18 cellular contexts compared by ENCODE assay signal in genomic region chr1:182565537-182565936, GRCh38. TPM values are rescaled to one million over a fixed set of nuclear protein-coding genes. Genes with fewer than 3 reads are reported as not detected.
DNase-seq lines count a peak whose midpoint lies in the region; ATAC-seq, FAIRE-seq and TF ChIP-seq lines count a peak whose summit lies in the region.
"Had no signal": no experiment of that assay in that cellular context is flagged by ENCODE, and none has a peak within 500 bp of the region (broad histone marks: within the 10 kb centered on the region; RNA-seq: fewer than 3 reads in every experiment).

No MANE protein-coding gene starts in this region.

- H3K4me3 ChIP-seq in GM12878 (no peak overlapping the region), suprapubic skin (no peak overlapping the region)
- H3K4me3 ChIP-seq: HAP-1 had no signal

- intact Hi-C loops in GM12878 (cut with micrococcal nuclease; ENCODE audit: unreplicated experiment) = no loop called here

- FAIRE-seq in D721Med (lab: Jason Lieb, UNC) (peak; percentile 72), GM18507 (lab: Jason Lieb, UNC) (peak; percentile 48), GM12878 (lab: Jason Lieb, UNC) (no peak)
- FAIRE-seq: GM19239, H1 had no signal

- H3K4me2 ChIP-seq in GM12878 (ENCODE audit: control insufficient read depth, insufficient read depth) = no peak overlapping the region

- H3K27me3 ChIP-seq in GM12878 (replicated peaks in 1 of 2; ENCODE audit: control insufficient read depth in 2 of 2, insufficient read depth in 2 of 2, low read length in 1 of 2) = peaks cover 0 to 2% of the 10 kb centered on the region in 2 experiments; a peak in 2 of 4 replicates
- no peaks in the 10 kb centered on the region for H3K27me3 ChIP-seq in suprapubic skin

- 3% methylated on average over 3 of the region's 3 CpGs for WGBS in GM12878 (ENCODE audit: insufficient coverage, insufficient replicate concordance, low lambda C conversion rate, missing lambda C conversion rate)
- 90% methylated on average over 3 of the region's 3 CpGs for WGBS in suprapubic skin

- SMC1A ChIA-PET in GM12878 (lab: Charles Lee; ENCODE audit: uncharacterized antibody, unreplicated experiment) = interaction anchor here (1.6 kb wide), 1 partner anchor 78 kb away, joined by 4 read pairs; no protein-coding TSS in a partner anchor

- ATAC-seq in GM12878 = peak; percentile 62
- no peak for ATAC-seq in naive thymus-derived CD8-positive, alpha-beta T cell

- H3K4me3 Mint-ChIP-seq in naive thymus-derived CD8-positive, alpha-beta T cell = no peak overlapping the region
- H3K4me3 Mint-ChIP-seq: B cell; CD4-positive, alpha-beta T cell; IgD-negative memory B cell had no signal

- no peak overlapping the region for H3K9ac ChIP-seq in GM12878 (ENCODE audit: control insufficient read depth, insufficient read depth, low read length)

- H4K20me1 ChIP-seq in GM12878 (ENCODE audit: control insufficient read depth, insufficient read depth) = no peaks in the 10 kb centered on the region

- no peak for TF ChIP-seq EP300 in GM12878 (IDR thresholded peaks at IDR 0.05; ENCODE audit: borderline replicate concordance in 1 of 2, control insufficient read depth in 1 of 2, low read depth in 2 of 2, low read length in 2 of 2)
- no peak for TF ChIP-seq EP300 in suprapubic skin (IDR thresholded peaks at IDR 0.05)

- no peaks in the 10 kb centered on the region for H3K4me1 Mint-ChIP-seq in naive thymus-derived CD8-positive, alpha-beta T cell

- peaks cover 14% of the 10 kb centered on the region for H3K4me1 ChIP-seq in GM12878 (ENCODE audit: control insufficient read depth, insufficient read depth, low read length)
- no peaks in the 10 kb centered on the region for H3K4me1 ChIP-seq in suprapubic skin
- H3K4me1 ChIP-seq: HAP-1 had no signal

- H3K9me3 ChIP-seq in GM12878 (replicated peaks; ENCODE audit: control insufficient read depth, insufficient read depth, low read length) (no peaks in the 10 kb centered on the region; the same call in 2 of the 3 replicates), suprapubic skin (no peaks in the 10 kb centered on the region)
- H3K9me3 ChIP-seq: HAP-1 had no signal

- H3K36me3 ChIP-seq in GM12878 (ENCODE audit: control insufficient read depth in 2 of 2, insufficient read depth in 2 of 2, low read length in 1 of 2) = no peaks in the 10 kb centered on the region
- H3K36me3 ChIP-seq in suprapubic skin = no peaks in the 10 kb centered on the region
- H3K36me3 ChIP-seq: HAP-1 had no signal

- RAD21 ChIA-PET in GM12878 (lab: Charles Lee; ENCODE audit: unreplicated experiment) = no interaction called here

- CTCF ChIA-PET in GM12878 (lab: Yijun Ruan, JAX) = interaction anchor here (1.6 to 1.8 kb wide), 2 partner anchors 9 to 217 kb away, joined by 3 to 5 read pairs; no protein-coding TSS in a partner anchor

- in situ Hi-C loops in GM12878 (cut with MboI) = no loop called here

- peaks cover 0 to 5% (median 0%) of the 10 kb centered on the region in 3 donors for H3K36me3 Mint-ChIP-seq in naive thymus-derived CD8-positive, alpha-beta T cell

- TF ChIP-seq POLR2A in GM12878 (IDR thresholded peaks at IDR 0.05; ENCODE audit: low read depth, low read length) (no peak), suprapubic skin (IDR thresholded peaks at IDR 0.05) (no peak)

- no peak overlapping the region for H3K27ac ChIP-seq in GM12878 (ENCODE audit: control insufficient read depth, insufficient read depth)
- no peak overlapping the region for H3K27ac ChIP-seq in suprapubic skin

- no TSS peak for BruUV-seq in GM12878 (replicated peaks; lab: Mats Ljungman, UMichigan)

- TF ChIP-seq RAD21 in GM12878 (IDR thresholded peaks at IDR 0.05; ENCODE audit: insufficient read depth, low read depth, low read length) = no peak

- no peaks in the 10 kb centered on the region for H3K9me3 Mint-ChIP-seq in naive thymus-derived CD8-positive, alpha-beta T cell
- H3K9me3 Mint-ChIP-seq: CD4-positive, alpha-beta T cell had no signal

- peaks cover 0 to 1% (median 0%) of the 10 kb centered on the region in 5 donors for H3K27me3 Mint-ChIP-seq in naive thymus-derived CD8-positive, alpha-beta T cell
- H3K27me3 Mint-ChIP-seq: B cell; CD4-positive, alpha-beta T cell; IgD-negative memory B cell had no signal

- H2AFZ ChIP-seq in GM12878 (ENCODE audit: control insufficient read depth, low read depth, low read length) = no peak overlapping the region

- H3K27ac Mint-ChIP-seq in naive thymus-derived CD8-positive, alpha-beta T cell = no peak overlapping the region
- H3K27ac Mint-ChIP-seq: B cell; CD4-positive, alpha-beta T cell; IgD-negative memory B cell had no signal

- POLR2A ChIA-PET in GM12878 (lab: Charles Lee) = no interaction called here
- POLR2A ChIA-PET in naive thymus-derived CD8-positive, alpha-beta T cell (lab: Charles Lee) = no interaction called here

- DNase-seq in D721Med (ENCODE audit: insufficient read length, low spot score) (no peak), GM18507 (ENCODE audit: extremely low spot score, insufficient read length, low read depth) (no peak), GM12878 (ENCODE audit: low read depth, low spot score) (no peak), iris pigment epithelial cell (ENCODE audit: low read depth) (peak; percentile 39), suprapubic skin (ENCODE audit: low spot score in 2 of 2) (no peak), pons (ENCODE audit: low spot score) (no peak)
- DNase-seq in naive thymus-derived CD8-positive, alpha-beta T cell = no peak
- DNase-seq: C1 segment of cervical spinal cord; CD4-positive, alpha-beta T cell; COR-L47; DND-41; GF-D8 had no signal

- no peaks in the 10 kb centered on the region for H3K79me2 ChIP-seq in GM12878 (ENCODE audit: control insufficient read depth, insufficient read depth, low read length)

- no peak for TF ChIP-seq CTCF in D721Med (IDR thresholded peaks at IDR 0.05; ENCODE audit: insufficient read depth, missing control alignments)
- TF ChIP-seq CTCF in GM12878 (IDR thresholded peaks at IDR 0.05 in 2 of 3, conservative IDR thresholded peaks at IDR 0.05 in 1 of 3; ENCODE audit: control insufficient read depth in 2 of 3, extremely low read depth in 1 of 3, insufficient read depth in 1 of 3, low read depth in 3 of 3, low read length in 3 of 3) = no peak
- TF ChIP-seq CTCF in suprapubic skin (IDR thresholded peaks at IDR 0.05) = no peak

TF ChIP-seq in GM12878, 131 proteins besides CTCF, POLR2A, EP300 and RAD21 (continues in another document):
- TF ChIP-seq SUZ12 (IDR thresholded peaks at IDR 0.05; ENCODE audit: unreplicated experiment) (no peak), STAT3 (IDR thresholded peaks at IDR 0.05; ENCODE audit: low read depth, low read length) (no peak), ELK1 (IDR thresholded peaks at IDR 0.05; ENCODE audit: low read depth, low read length) (no peak), SREBF1 (IDR thresholded peaks at IDR 0.05; ENCODE audit: low read length) (no peak), PML (IDR thresholded peaks at IDR 0.05; ENCODE audit: low read length) (no peak)

RNA-seq across cellular contexts. Expression of gene RNASEL, which starts 23.5 kb away (rescaled TPM):
- 30.0 and 32.5 TPM in 2 replicates for total RNA-seq in GM12878 (2013; cell fraction: nucleolus; rRNA removed)
- total RNA-seq in GM12878 (2014; rRNA removed) (4.3 and 5.4 TPM in 2 replicates), GM12878 (2014; rRNA removed; fragmentation: Illumina TruSeq; extraction: Trizol) (6.4 and 7.0 TPM in 2 replicates), GM12878 (2021) (4.4 TPM in 2 replicates), suprapubic skin (10 to 100 TPM in 1 of 4 donors, 1 to 10 TPM in 3; 4.1 to 10.7 (median 6.2) TPM)
- polyA plus RNA-seq in GM12878 (2011; ENCODE audit: low read depth) = 2.4 TPM
- polyA plus RNA-seq in GM12878 (2011; rRNA removed) (10.8 and 14.4 TPM in 2 replicates), GM12878 (2014; fragmentation: Illumina TruSeq; extraction: Trizol) (6.0 and 8.3 TPM in 2 replicates), GM12878 (2014; fragmentation: Nextera tagmentation; extraction: Ambion mirVana) (1 to 10 TPM; 3.0 to 3.7 TPM), GM12878 (2014; rRNA removed) (4.0 and 4.7 TPM in 2 replicates), GM12878 (2016; fragmentation: Nextera tagmentation; extraction: Ambion mirVana) (1 to 10 TPM; 5.3 to 6.0 TPM)
- polyA plus RNA-seq in GM12878 (2011; cell fraction: cytosol; rRNA removed) = 5.1 and 5.6 TPM in 2 replicates
- 14.1 and 17.4 TPM in 2 replicates for polyA plus RNA-seq in GM12878 (2011; cell fraction: nucleus; rRNA removed)
- polyA plus RNA-seq in GM12878 (2012) = 2.9 and 5.4 TPM in 2 replicates
- 10.1 and 11.4 TPM in 2 replicates for polyA minus RNA-seq in GM12878 (2011; rRNA and poly(A)+ RNA removed)
- 2.5 and 3.2 TPM in 2 replicates for polyA minus RNA-seq in GM12878 (2011; cell fraction: cytosol; rRNA and poly(A)+ RNA removed)
- 8.0 and 8.3 TPM in 2 replicates for polyA minus RNA-seq in GM12878 (2011; cell fraction: nucleus; rRNA and poly(A)+ RNA removed)
- total RNA-seq in naive thymus-derived CD8-positive, alpha-beta T cell = 10 to 100 TPM; 20.2 to 20.8 TPM
- polyA plus RNA-seq in naive thymus-derived CD8-positive, alpha-beta T cell = 10 to 100 TPM in 1 of 3 donors, 1 to 10 TPM in 2; 5.0 to 10.1 (median 6.4) TPM

RNA-seq across cellular contexts. Expression of gene RGS16, which starts 38.7 kb away (rescaled TPM):
- 15.1 and 16.7 TPM in 2 replicates for total RNA-seq in GM12878 (2013; cell fraction: nucleolus; rRNA removed)
- total RNA-seq in GM12878 (2014; rRNA removed) = 44.0 and 45.1 TPM in 2 replicates
- total RNA-seq in GM12878 (2014; rRNA removed; fragmentation: Illumina TruSeq; extraction: Trizol) = 37.0 and 37.6 TPM in 2 replicates
- 54.9 and 57.1 TPM in 2 replicates for total RNA-seq in GM12878 (2021)
- 17.7 TPM for polyA plus RNA-seq in GM12878 (2011; ENCODE audit: low read depth)
- polyA plus RNA-seq in GM12878 (2011; rRNA removed) = 31.5 and 43.9 TPM in 2 replicates
- 37.2 and 37.8 TPM in 2 replicates for polyA plus RNA-seq in GM12878 (2011; cell fraction: cytosol; rRNA removed)
- polyA plus RNA-seq in GM12878 (2011; cell fraction: nucleus; rRNA removed) = 55.0 and 57.1 TPM in 2 replicates
- 21.8 and 28.2 TPM in 2 replicates for polyA plus RNA-seq in GM12878 (2012)
- polyA plus RNA-seq in GM12878 (2014; fragmentation: Illumina TruSeq; extraction: Trizol) = 37.4 and 44.1 TPM in 2 replicates
- polyA plus RNA-seq in GM12878 (2014; fragmentation: Nextera tagmentation; extraction: Ambion mirVana) = 10 to 100 TPM; 16.4 to 18.5 TPM
- 48.5 and 55.6 TPM in 2 replicates for polyA plus RNA-seq in GM12878 (2014; rRNA removed)
- 10 to 100 TPM; 50.3 to 58.2 TPM for polyA plus RNA-seq in GM12878 (2016; fragmentation: Nextera tagmentation; extraction: Ambion mirVana)
- polyA minus RNA-seq in GM12878 (2011; rRNA and poly(A)+ RNA removed) = 18.3 and 24.9 TPM in 2 replicates
- 15.9 and 17.0 TPM in 2 replicates for polyA minus RNA-seq in GM12878 (2011; cell fraction: cytosol; rRNA and poly(A)+ RNA removed)
- 18.9 and 23.7 TPM in 2 replicates for polyA minus RNA-seq in GM12878 (2011; cell fraction: nucleus; rRNA and poly(A)+ RNA removed)
- total RNA-seq in suprapubic skin = 1 to 10 TPM in 2 of 4 donors, under 1 TPM in 2; 0.40 to 3.6 (median 1.8) TPM
- total RNA-seq in naive thymus-derived CD8-positive, alpha-beta T cell = under 1 TPM; 0.41 to 0.49 TPM
- not detected for polyA plus RNA-seq in naive thymus-derived CD8-positive, alpha-beta T cell
- total RNA-seq: HT1080 had no signal
